In genomic region chr2:72496479-72496878, GRCh38 we compare ENCODE assay signal across 6 cellular contexts.
"Had no signal": no experiment of that assay in that cellular context is flagged by ENCODE, and none has a peak within 500 bp of the region (broad histone marks: within the 10 kb centered on the region; RNA-seq: fewer than 3 reads in every experiment).

No MANE protein-coding gene starts in this region.

- H3K9ac ChIP-seq: KMS-11 had no signal

- H3K4me2 ChIP-seq: KMS-11 had no signal

- FAIRE-seq: HTR-8/SVneo had no signal

- H3K27ac ChIP-seq: HL-60, KMS-11 had no signal

- DNase-seq: IMR-90, KBM-7, KG1 had no signal
